ENCODE assay signal across 7 cellular contexts in genomic region chr4:107559653-107560052, GRCh38.
"Had no signal": no experiment of that assay in that cellular context is flagged by ENCODE, and none has a peak within 500 bp of the region (broad histone marks: within the 10 kb centered on the region; RNA-seq: fewer than 3 reads in every experiment).

No MANE protein-coding gene starts in this region.

- FAIRE-seq: HepG2, HTR-8/SVneo, K562 had no signal

- H3K27ac ChIP-seq: HL-60 had no signal

- H3K4me3 ChIP-seq: K562 had no signal

- DNase-seq: IMR-90, KBM-7, KG1 had no signal
